In genomic region chr14:34461334-34462131, GRCh38 we compare ENCODE assay signal across 8 cellular contexts. TPM values are rescaled to one million over a fixed set of nuclear protein-coding genes. Genes with fewer than 3 reads are reported as not detected.
DNase-seq lines count a peak whose midpoint lies in the region; ATAC-seq and TF ChIP-seq lines count a peak whose summit lies in the region.

No MANE protein-coding gene starts in this region.

- no peak for TF ChIP-seq CTCF in GM23338 (conservative IDR thresholded peaks at IDR 0.05; ENCODE audit: low read depth in 2 of 2)
- no peak for TF ChIP-seq CTCF in KMS-11 (conservative IDR thresholded peaks at IDR 0.05; ENCODE audit: low read depth, low read length)
- TF ChIP-seq CTCF in cardiac fibroblast (IDR thresholded peaks at IDR 0.05; ENCODE audit: low read depth, low read length), result no peak
- no peak for TF ChIP-seq CTCF in smooth muscle cell (IDR thresholded peaks at IDR 0.05; ENCODE audit: borderline replicate concordance, insufficient read depth, poor library complexity, severe bottlenecking)

- H3K4me3 Mint-ChIP-seq in GM23338, result peak overlapping the region; percentile 93

- H3K4me3 ChIP-seq in GM23338 (peak overlapping the region; percentile 91), KMS-11 (IDR thresholded peaks at IDR 0.05; ENCODE audit: insufficient read depth, low read depth, low read length) (peak overlapping the region; percentile 46), cardiac fibroblast (replicated peaks in 1 of 2; ENCODE audit: low read depth in 2 of 2, low read length in 2 of 2) (peak overlapping the region; percentile 66 to 82), smooth muscle cell (peak overlapping the region; percentile 58)

- H3K79me2 ChIP-seq in GM23338 (replicated peaks; ENCODE audit: insufficient read depth) (peaks cover 50% of the 10 kb centered on the region), KMS-11 (ENCODE audit: insufficient read depth, low read depth) (peaks cover 30% of the 10 kb centered on the region), smooth muscle cell (ENCODE audit: low read depth) (peaks cover 48% of the 10 kb centered on the region)

- H3K4me1 ChIP-seq in GM23338 (ENCODE audit: insufficient read depth) (peaks cover 13% of the 10 kb centered on the region), KMS-11 (ENCODE audit: low read depth, poor library complexity, severe bottlenecking) (peaks cover 21% of the 10 kb centered on the region), smooth muscle cell (ENCODE audit: low read depth) (peaks cover 16% of the 10 kb centered on the region)

- 2% methylated on average over 15 of the region's 45 CpGs for whole genome bisulfite sequencing in smooth muscle cell (ENCODE audit: low lambda C conversion rate)

- DNase-seq in GF-D8 (lab: John Stamatoyannopoulos, UW), result peak; percentile 7
- peak; percentile 77 for DNase-seq in GM23338 (ENCODE audit: low spot score)
- peak; percentile 70 to 74 for DNase-seq in SHP77 (lab: John Stamatoyannopoulos, UW)
- DNase-seq in cardiac fibroblast (ENCODE audit: low read depth in 2 of 2), result peak; percentile 45 to 55
- peak; percentile 42 for DNase-seq in iris pigment epithelial cell (ENCODE audit: low read depth)
- DNase-seq in smooth muscle cell (lab: John Stamatoyannopoulos, UW; ENCODE audit: unreplicated experiment), result no peak
- DNase-seq in NCI-H226, result no peak

- H3K27me3 ChIP-seq in GM23338 (ENCODE audit: insufficient read depth) (no peaks in the 10 kb centered on the region), KMS-11 (ENCODE audit: insufficient read depth, low read depth) (no peaks in the 10 kb centered on the region), smooth muscle cell (ENCODE audit: low read depth) (no peaks in the 10 kb centered on the region)

- ATAC-seq in GM23338, result peak; percentile 63

- H3K27ac Mint-ChIP-seq in GM23338, result peak overlapping the region; percentile 94

- H3F3A ChIP-seq in GM23338 (replicated peaks; ENCODE audit: low read depth), result 0 out of 2 replicates have a peak, but pooled peaks cover 7% of the 10 kb centered on the region
- H3F3A ChIP-seq in smooth muscle cell (ENCODE audit: low read depth), result no peaks in the 10 kb centered on the region

- H2AFZ ChIP-seq in GM23338 (no peak overlapping the region), KMS-11 (ENCODE audit: low read depth) (peak overlapping the region; percentile 29), smooth muscle cell (ENCODE audit: low read depth) (no peak overlapping the region)

- no peaks in the 10 kb centered on the region for H3K9me3 ChIP-seq in smooth muscle cell (replicated peaks; ENCODE audit: low read depth)

- peak overlapping the region; percentile 90 for H3K4me2 ChIP-seq in GM23338
- peak overlapping the region; percentile 79 for H3K4me2 ChIP-seq in KMS-11
- peak overlapping the region; percentile 85 for H3K4me2 ChIP-seq in smooth muscle cell

- peaks cover 3% of the 10 kb centered on the region; the same call in 2 of the 3 replicates for H3K36me3 Mint-ChIP-seq in GM23338 (ENCODE audit: low read depth)

- H3K36me3 ChIP-seq in GM23338 (ENCODE audit: insufficient read depth), result no peaks in the 10 kb centered on the region
- H3K36me3 ChIP-seq in KMS-11 (ENCODE audit: insufficient read depth), result no peaks in the 10 kb centered on the region
- no peaks in the 10 kb centered on the region for H3K36me3 ChIP-seq in smooth muscle cell (ENCODE audit: low read depth)

- peaks cover 4% of the 10 kb centered on the region for H3K27me3 Mint-ChIP-seq in GM23338 (ENCODE audit: insufficient read depth, low read depth, poor library complexity)

- peak overlapping the region; percentile 73; the same call in 1 of the 2 replicates for H3K9ac ChIP-seq in KMS-11
- peak overlapping the region; percentile 45 for H3K9ac ChIP-seq in smooth muscle cell (ENCODE audit: low read depth)

- H3K27ac ChIP-seq in GM23338 (ENCODE audit: low read depth) (peak overlapping the region; percentile 68; the same call in 1 of the 2 replicates), KMS-11 (peak overlapping the region; percentile 51; the same call in 1 of the 2 replicates), smooth muscle cell (ENCODE audit: low read depth) (peak overlapping the region; percentile 63)

- H3K9me3 Mint-ChIP-seq in GM23338, result no peaks in the 10 kb centered on the region; the same call in 2 of the 3 replicates

- peaks cover 14% of the 10 kb centered on the region; the same call in 1 of the 2 replicates for H3K9me2 ChIP-seq in GM23338 (ENCODE audit: insufficient read depth)

- H4K20me1 ChIP-seq in GM23338 (replicated peaks; ENCODE audit: insufficient read depth) (peaks cover 11% of the 10 kb centered on the region; the same call in 1 of the 2 replicates), KMS-11 (ENCODE audit: insufficient read depth) (no peaks in the 10 kb centered on the region), smooth muscle cell (ENCODE audit: low read depth) (peaks cover 51% of the 10 kb centered on the region)

- peaks cover 11% of the 10 kb centered on the region; the same call in 2 of the 3 replicates for H3K4me1 Mint-ChIP-seq in GM23338

TF ChIP-seq in GM23338, 12 proteins besides CTCF, POLR2A, EP300 and RAD21 (continues in another document):
- no peak for TF ChIP-seq ZNF331 (CRISPR knock-in tag; IDR thresholded peaks at IDR 0.05; ENCODE audit: low read depth)
- TF ChIP-seq STAT1 (IDR thresholded peaks at IDR 0.05; ENCODE audit: unreplicated experiment), result no peak
- no peak for TF ChIP-seq JUNB (IDR thresholded peaks at IDR 0.05; ENCODE audit: unreplicated experiment)
- TF ChIP-seq EZH2phosphoT487 (IDR thresholded peaks at IDR 0.05; ENCODE audit: unreplicated experiment), result no peak
- no peak for TF ChIP-seq POLR2AphosphoS5 (IDR thresholded peaks at IDR 0.05; ENCODE audit: low read depth)
- TF ChIP-seq NANOG (IDR thresholded peaks at IDR 0.05; ENCODE audit: borderline replicate concordance), result no peak
- TF ChIP-seq, protein P1, sequence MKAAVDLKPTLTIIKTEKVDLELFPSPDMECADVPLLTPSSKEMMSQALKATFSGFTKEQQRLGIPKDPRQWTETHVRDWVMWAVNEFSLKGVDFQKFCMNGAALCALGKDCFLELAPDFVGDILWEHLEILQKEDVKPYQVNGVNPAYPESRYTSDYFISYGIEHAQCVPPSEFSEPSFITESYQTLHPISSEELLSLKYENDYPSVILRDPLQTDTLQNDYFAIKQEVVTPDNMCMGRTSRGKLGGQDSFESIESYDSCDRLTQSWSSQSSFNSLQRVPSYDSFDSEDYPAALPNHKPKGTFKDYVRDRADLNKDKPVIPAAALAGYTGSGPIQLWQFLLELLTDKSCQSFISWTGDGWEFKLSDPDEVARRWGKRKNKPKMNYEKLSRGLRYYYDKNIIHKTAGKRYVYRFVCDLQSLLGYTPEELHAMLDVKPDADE (IDR thresholded peaks at IDR 0.05), result no peak

RNA-seq across cellular contexts. Expression of gene SPTSSA, which starts 0.5 kb away (rescaled TPM):
- total RNA-seq in GM23338 (2014; rRNA removed; shearing (Covaris generic)), result 22.3 and 27.5 TPM in 2 replicates
- 33.5 and 36.4 TPM in 2 replicates for polyA plus RNA-seq in GM23338 (2016; fragmentation: Nextera tagmentation; extraction: Ambion mirVana)
- 23.7 and 28.8 TPM in 2 replicates for total RNA-seq in smooth muscle cell
- polyA plus RNA-seq in smooth muscle cell, result 22.8 and 23.9 TPM in 2 replicates

Comparison
In these comparisons a context has a peak if more than half of its experiments do, and no peak if none do; other contexts are left out.
1. DNase-seq: peak in GF-D8 (single experiment), GM23338 (single experiment), SHP77 (2 of 2), cardiac fibroblast (2 of 2) and iris pigment epithelial cell (single experiment); none in smooth muscle cell (single experiment) and NCI-H226 (single experiment).
2. Peak in every context shown above with its lines, with median percentiles within 50 percentile points of each other: H3K27ac ChIP-seq, H3K4me2 ChIP-seq and H3K4me3 ChIP-seq.